17 cellular contexts compared by ENCODE assay signal in the genomic region with DNA sequence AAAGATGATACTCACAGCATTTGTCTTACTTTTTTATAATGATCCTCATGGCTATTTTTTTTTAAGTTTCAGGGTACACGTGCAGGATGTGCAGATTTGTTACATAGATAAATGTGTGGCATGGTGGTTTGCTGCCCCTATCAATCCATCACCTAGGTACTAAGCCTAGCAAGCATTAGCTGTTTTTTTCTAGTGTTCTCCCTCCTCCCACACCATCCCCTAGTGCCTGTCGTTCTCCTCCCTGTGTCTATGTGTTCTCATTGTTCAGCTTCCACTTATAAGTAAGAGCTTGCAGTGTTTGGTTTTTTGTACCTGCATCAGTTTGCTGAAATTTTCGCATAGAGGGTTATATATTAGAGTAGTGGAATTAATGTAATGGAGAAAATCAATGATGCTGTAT.
"Had no signal": no experiment of that assay in that cellular context is flagged by ENCODE, and none has a peak within 500 bp of the region (broad histone marks: within the 10 kb centered on the region; RNA-seq: fewer than 3 reads in every experiment).

No MANE protein-coding gene starts in this region.

- FAIRE-seq: TTC549 had no signal

- ATAC-seq: activated CD8-positive, alpha-beta T cell treated with anti-CD3 and anti-CD28 coated beads, Interleukin-2, amount 10 ng/mL, durations not matched to agents 7 days and 5 days; heart right ventricle; left cardiac atrium; pancreas; right cardiac atrium; stimulated activated naive CD8-positive, alpha-beta T cell treated with anti-CD3 and anti-CD28 coated beads, Interleukin-15, amount 100 ng/mL, for 72 hours had no signal

- H3K27me3 ChIP-seq: heart right ventricle, pancreas, tibial artery had no signal

- H3K4me3 ChIP-seq: heart right ventricle, pancreas, tibial artery had no signal

- H3K36me3 ChIP-seq: heart right ventricle, pancreas, tibial artery had no signal

- DNase-seq: activated CD4-positive, alpha-beta T cell treated with anti-CD3 and anti-CD28 coated beads for 1 hour; activated CD4-positive, alpha-beta T cell treated with anti-CD3 and anti-CD28 coated beads, Interleukin-2, amount 50 U/mL, for 1 hour; activated CD8-positive, alpha-beta T cell treated with anti-CD3 and anti-CD28 coated beads, Interleukin-2, amount 10 ng/mL, durations not matched to agents 7 days and 5 days; activated gamma-delta T cell treated with Interleukin-2 at 50 U/mL for 16 hours; activated T-cell treated with anti-CD3 and anti-CD28 coated beads, Interleukin-2, amount 50 U/mL, for 1 hour; anterior cingulate cortex; foreskin fibroblast; heart right ventricle; islet precursor cell; left cardiac atrium; mesenchymal stem cell; pancreas; right cardiac atrium; stimulated activated CD4-positive, alpha-beta T cell treated with anti-CD3 and anti-CD28 coated beads, Interleukin-12 subunit alpha, Interleukin-12 subunit beta, amount 100 ng/mL, for 4 hours; stimulated activated naive CD8-positive, alpha-beta T cell treated with anti-CD3 and anti-CD28 coated beads, Interleukin-15, amount 100 ng/mL, for 72 hours; tibial artery had no signal

- H3K27ac ChIP-seq: heart right ventricle, pancreas, tibial artery had no signal

- H3K9me3 ChIP-seq: heart right ventricle, pancreas, tibial artery had no signal

- H3K4me1 ChIP-seq: heart right ventricle, pancreas, tibial artery had no signal
